16 cellular contexts compared by ENCODE assay signal in genomic region chr7:13411641-13412040, GRCh38.
"Had no signal": no experiment of that assay in that cellular context is flagged by ENCODE, and none has a peak within 500 bp of the region (broad histone marks: within the 10 kb centered on the region; RNA-seq: fewer than 3 reads in every experiment).

No MANE protein-coding gene starts in this region.

- ATAC-seq: natural killer cell treated with Interleukin-12 subunit alpha and Interleukin-12 subunit beta and Interleukin-15 and Interleukin-18, amount 100 ng/mL, for 72 hours; right cardiac atrium had no signal

- DNase-seq: activated CD4-positive, alpha-beta T cell treated with anti-CD3 and anti-CD28 coated beads, Interleukin-2, amount 50 U/mL, for 4 hours; activated CD4-positive, CD25-positive, alpha-beta regulatory T cell treated with anti-CD3 and anti-CD28 coated beads, Interleukin-2, amount 50 U/mL, for 72 hours; activated naive CD4-positive, alpha-beta T cell; activated naive CD8-positive, alpha-beta T cell treated with anti-CD3 and anti-CD28 coated beads, Interleukin-2, amount 10 ng/mL, durations not matched to agents 7 days and 5 days; activated T-cell treated with anti-CD3 and anti-CD28 coated beads for 4 hours; central memory CD4-positive, alpha-beta T cell; effector CD8-positive, alpha-beta T cell; esophagus squamous epithelium; kidney glomerular epithelial cell; nucleus accumbens; right cardiac atrium; stimulated activated CD4-positive, alpha-beta T cell treated with anti-CD3 and anti-CD28 coated beads, Interleukin-4, amount 100 ng/mL, for 4 hours; stimulated activated CD8-positive, alpha-beta memory T cell treated with anti-CD3 and anti-CD28 coated beads, Interleukin-4, amount 100 ng/mL, for 48 hours; stimulated activated naive CD4-positive, alpha-beta T cell treated with Interleukin-2 at 50 U/mL for 16 hours; transverse colon had no signal
